Comparison of ENCODE assay signal across 8 cellular contexts in the genomic region with DNA sequence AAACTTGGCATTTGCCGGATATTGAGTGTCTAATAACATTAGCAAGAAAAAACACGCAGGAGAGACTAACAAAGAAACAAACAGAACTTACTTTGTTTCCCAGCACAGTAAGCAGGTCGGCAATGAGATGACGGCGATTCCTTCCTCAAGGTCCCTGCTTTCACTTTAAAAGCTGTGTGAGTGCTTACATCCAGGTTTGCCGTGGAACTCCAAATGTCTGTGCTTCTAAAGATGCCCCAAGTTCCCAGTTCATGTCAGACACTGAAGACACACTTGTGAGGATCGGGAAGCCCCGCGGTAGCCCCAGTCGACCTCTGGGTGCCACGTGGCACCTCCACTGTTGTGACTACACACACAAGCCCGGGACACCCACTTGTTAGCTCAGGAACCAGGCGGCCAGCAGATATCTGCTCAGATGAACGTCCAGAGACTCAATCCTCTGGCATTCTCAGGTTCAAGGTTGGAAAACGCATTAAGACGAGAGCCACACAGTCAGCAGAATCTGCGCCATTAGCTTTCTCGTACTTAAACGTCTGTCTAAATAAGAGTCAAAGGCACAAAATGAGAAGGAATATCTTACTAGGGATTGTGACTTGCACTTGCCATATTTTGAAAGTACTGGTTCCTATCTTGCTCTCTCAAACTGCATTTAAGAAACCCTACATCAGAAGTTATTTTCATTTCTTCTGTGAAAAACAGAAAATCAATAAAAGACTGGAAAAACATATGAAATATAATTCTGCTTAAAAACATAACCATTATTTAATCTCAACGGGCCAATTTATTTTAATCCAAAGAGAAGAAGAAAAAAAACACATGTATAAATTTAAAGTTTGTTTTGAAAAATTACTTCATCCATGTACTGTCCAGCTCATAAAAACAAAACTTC.
A peak's percentile ranks its signal among the peaks of the same experiment; 100 is the strongest.
DNase-seq lines count a peak whose midpoint lies in the region; ATAC-seq, FAIRE-seq and TF ChIP-seq lines count a peak whose summit lies in the region.

No MANE protein-coding gene starts in this region.

- H3K4me1 Mint-ChIP-seq in memory B cell = peaks cover 63% of the 10 kb centered on the region

- H3K27ac Mint-ChIP-seq in memory B cell = peak overlapping the region; percentile 99

- DNase-seq in EH (ENCODE audit: low read depth) (peak; percentile 71), OCI-M2 (lab: John Stamatoyannopoulos, UW; ENCODE audit: unreplicated experiment) (peak; percentile 49), bronchial epithelial cell (ENCODE audit: low read depth) (peak; percentile 72), memory B cell (ENCODE audit: low spot score in 2 of 2) (peak in 1 of 2 donors; percentile 36), G401 (ENCODE audit: low spot score) (no peak), NCI-H1092 (lab: John Stamatoyannopoulos, UW) (no peak)

- peak overlapping the region; percentile 86 for H3K4me3 Mint-ChIP-seq in memory B cell

- H3K36me3 Mint-ChIP-seq in memory B cell = peaks cover 20% of the 10 kb centered on the region

- TF ChIP-seq CTCF in bronchial epithelial cell (IDR thresholded peaks at IDR 0.05; ENCODE audit: insufficient read depth, low read length, severe bottlenecking) = no peak

- no peak for FAIRE-seq in bronchial epithelial cell (lab: Jason Lieb, UNC)

- H3K36me3 ChIP-seq in bronchial epithelial cell (ENCODE audit: control insufficient read depth, insufficient read depth, low read length) (no peaks in the 10 kb centered on the region), urinary bladder (ENCODE audit: insufficient read depth) (no peaks in the 10 kb centered on the region)

- in situ Hi-C loops in G401 (cut with HindIII; ENCODE audit: low sequenced_read_pairs) = no loop called here

- H3K4me1 ChIP-seq in urinary bladder (ENCODE audit: insufficient read depth) = peaks cover 2% of the 10 kb centered on the region

- H3K4me3 ChIP-seq in bronchial epithelial cell (ENCODE audit: low read depth, low read length) (peak overlapping the region; percentile 51), urinary bladder (ENCODE audit: low read depth, low read length) (peak overlapping the region; percentile 41)

- H3K27ac ChIP-seq in urinary bladder (ENCODE audit: low read depth) = peak overlapping the region; percentile 61

- no peaks in the 10 kb centered on the region for H3K27me3 ChIP-seq in bronchial epithelial cell (ENCODE audit: control insufficient read depth, insufficient read depth, low read length)

- H3K9me3 Mint-ChIP-seq in memory B cell = no peaks in the 10 kb centered on the region

- 62% methylated on average over 20 of the region's 20 CpGs for WGBS in urinary bladder

- no peaks in the 10 kb centered on the region for H3K27me3 Mint-ChIP-seq in memory B cell

- ATAC-seq in memory B cell (ENCODE audit: low read depth) (peak; percentile 33), HG02852 (IDR thresholded peaks at IDR 0.05; ENCODE audit: unreplicated experiment) (no peak)

Comparison
In these comparisons a context has a peak if more than half of its experiments do, and no peak if none do; other contexts are left out.
1. DNase-seq: peak in EH (single experiment), OCI-M2 (single experiment) and bronchial epithelial cell (single experiment); none in G401 (single experiment) and NCI-H1092 (single experiment).